Comparison of ENCODE assay signal across 1 cellular context in genomic region chr19:7524523-7524922, GRCh38.
TF ChIP-seq lines count a peak whose summit lies in the region.

No MANE protein-coding gene starts in this region.

TF ChIP-seq in K562, 482 proteins besides CTCF, POLR2A, EP300 and RAD21:
- TF ChIP-seq RBM25 (IDR thresholded peaks at IDR 0.05; ENCODE audit: low read depth, low read length, severe bottlenecking) (peak; percentile 76), HNRNPLL (IDR thresholded peaks at IDR 0.05; ENCODE audit: low read depth, low read length, poor library complexity, severe bottlenecking) (no peak), ZNF146 (CRISPR knock-in tag; IDR thresholded peaks at IDR 0.05; ENCODE audit: unreplicated experiment) (no peak), BCOR (IDR thresholded peaks at IDR 0.05) (peak; percentile 56), CBX5 (IDR thresholded peaks at IDR 0.05; ENCODE audit: borderline replicate concordance, low read depth) (no peak), ZNF778 (CRISPR knock-in tag; IDR thresholded peaks at IDR 0.05) (no peak), MIER1 (IDR thresholded peaks at IDR 0.05; ENCODE audit: low read depth) (no peak), SREBF2 (CRISPR knock-in tag; IDR thresholded peaks at IDR 0.05) (no peak), SFPQ (IDR thresholded peaks at IDR 0.05; ENCODE audit: low read depth, low read length) (no peak)
